In genomic region chr2:73823916-73824523, GRCh38 we compare ENCODE assay signal across 8 cellular contexts. TPM values are rescaled to one million over a fixed set of nuclear protein-coding genes. Genes with fewer than 3 reads are reported as not detected.
DNase-seq lines count a peak whose midpoint lies in the region; ATAC-seq and TF ChIP-seq lines count a peak whose summit lies in the region.

No MANE protein-coding gene starts in this region.

- H3K27me3 Mint-ChIP-seq in T-helper 17 cell, result peaks cover 10% of the 10 kb centered on the region
- peaks cover 47% of the 10 kb centered on the region for H3K27me3 Mint-ChIP-seq in progenitor cell of endocrine pancreas

- peaks cover 2% of the 10 kb centered on the region for H3K36me3 Mint-ChIP-seq in T-helper 17 cell (ENCODE audit: low read depth)
- H3K36me3 Mint-ChIP-seq in progenitor cell of endocrine pancreas (ENCODE audit: insufficient read depth), result peaks cover 3% of the 10 kb centered on the region

- ATAC-seq in T-helper 17 cell (peak; percentile 31), GM18867 (IDR thresholded peaks at IDR 0.05; ENCODE audit: unreplicated experiment) (no peak), GM21529 (IDR thresholded peaks at IDR 0.05; ENCODE audit: unreplicated experiment) (no peak)

- peaks cover 7% of the 10 kb centered on the region for H3K9me3 Mint-ChIP-seq in progenitor cell of endocrine pancreas (ENCODE audit: low read depth)

- H3K9me3 ChIP-seq in T-helper 17 cell (ENCODE audit: control insufficient read depth, low read length, poor library complexity, severe bottlenecking), result no peaks in the 10 kb centered on the region

- H3K4me3 Mint-ChIP-seq in T-helper 17 cell, result no peak overlapping the region
- no peak overlapping the region for H3K4me3 Mint-ChIP-seq in progenitor cell of endocrine pancreas (ENCODE audit: low read depth)

- H3K4me1 Mint-ChIP-seq in T-helper 17 cell (peaks cover 14% of the 10 kb centered on the region), progenitor cell of endocrine pancreas (ENCODE audit: low read depth) (peaks cover 4% of the 10 kb centered on the region)

- DNase-seq in AG09319 (ENCODE audit: extremely low read depth, low read depth), result peak; percentile 82
- peak; percentile 43 for DNase-seq in NCI-H2029 treated with DMSO at 0.1 percent for 48 hours (lab: John Stamatoyannopoulos, UW)
- DNase-seq in T-helper 17 cell, result no peak
- peak; percentile 95 for DNase-seq in fibroblast of the aortic adventitia (ENCODE audit: low read depth)
- DNase-seq in progenitor cell of endocrine pancreas (ENCODE audit: low spot score, unreplicated experiment), result no peak

- H3K27ac Mint-ChIP-seq in T-helper 17 cell (peak overlapping the region; percentile 75), progenitor cell of endocrine pancreas (no peak overlapping the region)

- TF ChIP-seq CTCF in AG09319 (IDR thresholded peaks at IDR 0.05; ENCODE audit: low read depth, low read length) (peak; percentile 84), GM12873 (IDR thresholded peaks at IDR 0.05; ENCODE audit: insufficient read depth, low read depth, low read length, missing control alignments) (peak; percentile 82), fibroblast of the aortic adventitia (IDR thresholded peaks at IDR 0.05; ENCODE audit: insufficient read depth, low read length) (peak; percentile 82), progenitor cell of endocrine pancreas (IDR thresholded peaks at IDR 0.05; ENCODE audit: unreplicated experiment) (peak; percentile 89)

- no peak overlapping the region for H3K4me3 ChIP-seq in fibroblast of the aortic adventitia (ENCODE audit: low read depth, low read length)

RNA-seq across cellular contexts. Expression of gene STAMBP, which starts 4.7 kb away (rescaled TPM):
- 10 to 100 TPM; 22.1 to 25.3 TPM for total RNA-seq in T-helper 17 cell
- 9.6 and 34.2 TPM in 2 replicates for total RNA-seq in fibroblast of the aortic adventitia (ENCODE audit: low replicate concordance)
- 39.0 and 39.4 TPM in 2 replicates for total RNA-seq in progenitor cell of endocrine pancreas

RNA-seq across cellular contexts. Expression of gene C2orf78, which starts 40.0 kb away (rescaled TPM):
- total RNA-seq in T-helper 17 cell, result not detected
- total RNA-seq in fibroblast of the aortic adventitia (ENCODE audit: low replicate concordance), result not detected in 2 replicates
- not detected in 2 replicates for total RNA-seq in progenitor cell of endocrine pancreas

RNA-seq across cellular contexts. Expression of gene DUSP11, which starts 44.1 kb away (rescaled TPM):
- 10 to 100 TPM; 35.6 to 44.9 TPM for total RNA-seq in T-helper 17 cell
- 28.0 and 49.0 TPM in 2 replicates for total RNA-seq in fibroblast of the aortic adventitia (ENCODE audit: low replicate concordance)
- 22.2 and 25.0 TPM in 2 replicates for total RNA-seq in progenitor cell of endocrine pancreas

Comparison
In these comparisons a context has a peak if more than half of its experiments do, and no peak if none do; other contexts are left out.
1. DNase-seq: peak in AG09319 (single experiment), NCI-H2029 treated with DMSO at 0.1 percent for 48 hours (single experiment) and fibroblast of the aortic adventitia (single experiment); none in T-helper 17 cell (0 of 3) and progenitor cell of endocrine pancreas (single experiment).
2. Peak in every context shown above with its lines, with median percentiles within 50 percentile points of each other: CTCF ChIP-seq.